ENCODE assay signal across 8 cellular contexts in the genomic region with DNA sequence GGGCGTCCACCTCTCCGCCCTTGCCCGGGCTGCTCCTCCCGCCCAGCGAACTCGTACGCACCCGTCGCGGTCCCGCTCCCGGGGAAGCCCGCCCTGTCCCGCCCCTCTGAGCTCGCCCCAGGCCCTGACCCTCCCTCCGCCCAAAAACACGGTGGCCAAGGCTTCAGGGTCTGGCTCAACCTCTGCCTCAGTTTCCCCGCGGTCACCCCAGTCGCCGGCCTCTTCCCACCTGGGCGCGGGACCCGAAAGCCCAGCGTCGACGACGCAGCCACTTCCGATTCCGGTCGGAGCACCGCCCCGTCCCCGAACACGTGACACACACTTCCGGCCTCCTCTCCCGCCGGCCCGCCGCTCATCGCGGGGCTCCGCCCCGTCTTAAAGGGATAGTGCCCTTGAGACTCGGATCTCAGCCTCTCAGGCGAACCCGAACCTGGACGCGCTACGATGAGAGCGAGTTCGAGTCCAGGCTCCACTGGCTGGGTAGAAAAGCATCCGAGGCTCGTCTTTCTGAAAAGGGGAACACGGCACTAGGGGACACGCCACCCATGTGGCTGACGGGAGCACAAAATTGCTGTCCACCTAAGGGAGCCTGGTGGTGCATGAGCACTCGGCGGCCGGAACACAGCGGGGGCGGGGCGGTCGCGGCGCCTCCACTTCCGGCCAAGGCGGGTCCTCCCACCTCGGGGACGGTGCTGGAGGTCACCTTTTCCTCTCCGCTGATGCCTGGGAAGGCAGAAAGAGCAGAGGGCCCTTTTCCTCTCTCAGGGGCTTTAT. TPM values are rescaled to one million over a fixed set of nuclear protein-coding genes. Genes with fewer than 3 reads are reported as not detected.
A peak's percentile ranks its signal among the peaks of the same experiment; 100 is the strongest.
DNase-seq lines count a peak whose midpoint lies in the region; ATAC-seq and TF ChIP-seq lines count a peak whose summit lies in the region.

A gene (minus strand): TSS at position 282 of the 774 bp plus-strand sequence. CDS start 312 bp downstream, outside the sequence.

- peak; percentile 93 for ATAC-seq in stimulated activated naive CD8-positive, alpha-beta T cell treated with anti-CD3 and anti-CD28 coated beads, Interleukin-15, Interleukin-2, amounts not matched to agents 100 U/mL and 50 U/mL, for 24 hours

- H3K36me3 ChIP-seq in MG63 = no peaks in the 10 kb centered on the region

- H3K4me1 Mint-ChIP-seq in nephron = peaks cover 6% of the 10 kb centered on the region

- no peaks in the 10 kb centered on the region for H3K36me3 Mint-ChIP-seq in nephron (ENCODE audit: low read depth)

- H3K4me3 Mint-ChIP-seq in nephron = peak within 1 kb of the TSS; percentile 93 to 99 (median 98)

- TF ChIP-seq CTCF in fibroblast of pulmonary artery (IDR thresholded peaks at IDR 0.05; ENCODE audit: low read length, missing control alignments) (no peak), nephron (IDR thresholded peaks at IDR 0.05; ENCODE audit: unreplicated experiment in 3 of 3) (no peak)

- H3K4me3 ChIP-seq in MG63 (peak within 1 kb of the TSS; percentile 74), fibroblast of pulmonary artery (replicated peaks; ENCODE audit: low read depth, low read length) (peak within 1 kb of the TSS; percentile 71)

- H3K27ac Mint-ChIP-seq in nephron = peak within 1 kb of the TSS; percentile 91 to 95 (median 94)

- no peaks in the 10 kb centered on the region for H3K27me3 ChIP-seq in MG63

- DNase-seq in Daoy (ENCODE audit: low read depth) (peak; percentile 97), H4 (ENCODE audit: low spot score) (peak; percentile 80), MG63 (peak; percentile 87), SHP77 (lab: John Stamatoyannopoulos, UW) (peak; percentile 88 to 91), fibroblast of pulmonary artery (ENCODE audit: low read depth) (peak; percentile 94)
- peak; percentile 89 for DNase-seq in activated T-helper 9 cell treated with anti-CD3 and anti-CD28 coated beads, Interleukin-2, amount 50 U/mL, for 16 hours (ENCODE audit: low read depth)
- DNase-seq in stimulated activated naive CD8-positive, alpha-beta T cell treated with anti-CD3 and anti-CD28 coated beads, Interleukin-15, Interleukin-2, amounts not matched to agents 100 U/mL and 50 U/mL, for 24 hours = peak; percentile 96

- no peaks in the 10 kb centered on the region for H3K9me3 ChIP-seq in MG63

- peaks cover 15% of the 10 kb centered on the region for H3K27me3 Mint-ChIP-seq in nephron (ENCODE audit: low read depth)

- H3K9me3 Mint-ChIP-seq in nephron = no peaks in the 10 kb centered on the region

RNA-seq across cellular contexts. Expression of the gene that starts here (rescaled TPM):
- 45.8 and 53.9 TPM in 2 replicates for total RNA-seq in Daoy (2014; rRNA removed; shearing (Covaris generic))
- 7.9 and 10.5 TPM in 2 replicates for total RNA-seq in H4 (2014; rRNA removed; shearing (Covaris generic))
- 25.6 and 51.6 TPM in 2 replicates for total RNA-seq in MG63 (2014; rRNA removed; shearing (Covaris generic); ENCODE audit: low replicate concordance)

Comparison
In these comparisons a context has a peak if more than half of its experiments do, and no peak if none do; other contexts are left out.
1. Peak in every context shown above with its lines: DNase-seq, ATAC-seq and H3K4me3 ChIP-seq.